Comparison of ENCODE assay signal across 1 cellular context in the genomic region with DNA sequence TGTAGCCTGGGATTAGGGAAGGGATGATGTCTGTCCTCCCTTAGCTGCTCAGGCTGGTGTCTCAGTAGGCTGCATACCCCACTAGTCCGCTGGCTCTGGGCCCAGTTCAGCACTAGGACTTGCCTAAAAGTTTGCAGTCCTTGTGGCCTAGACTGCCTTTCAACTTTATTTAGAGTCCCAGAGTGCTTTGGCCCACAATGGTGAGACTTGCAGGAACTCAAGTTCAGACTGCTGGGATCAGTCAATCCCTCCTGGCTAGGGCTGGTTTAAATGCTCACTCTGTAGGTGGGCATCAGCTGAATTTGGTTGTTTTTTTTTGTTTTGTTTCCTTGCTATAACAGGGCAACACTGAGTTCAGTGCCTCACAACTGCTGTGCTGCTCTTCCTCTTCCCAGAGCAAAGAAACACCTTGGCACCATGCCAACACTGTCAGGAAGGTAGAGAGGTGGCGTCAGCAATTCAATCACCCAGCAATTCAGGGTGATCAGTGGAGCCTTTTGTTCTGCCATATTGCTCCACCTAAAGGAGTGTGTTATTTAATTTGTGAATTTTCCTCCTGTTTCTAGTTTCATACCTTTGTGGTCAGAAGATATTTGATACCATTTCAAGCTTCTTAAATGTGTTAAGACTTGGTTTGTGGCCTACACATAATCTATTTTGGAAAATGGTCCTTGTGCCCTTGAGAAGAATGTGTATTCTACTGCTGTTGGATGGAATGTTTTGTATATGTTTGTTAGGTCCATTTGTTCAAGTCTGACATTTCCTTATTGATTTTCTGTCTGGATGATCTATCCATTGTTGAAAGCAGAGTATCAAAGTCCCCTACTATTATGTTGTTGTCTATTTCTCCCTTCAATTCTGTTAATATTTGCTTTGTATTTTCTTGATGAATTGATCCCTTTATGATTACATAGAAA.
TF ChIP-seq lines count a peak whose summit lies in the region.

No MANE protein-coding gene starts in this region.

TF ChIP-seq in HepG2, 621 proteins besides CTCF, POLR2A, EP300 and RAD21 (continued from another document and continues in another):
- no peak for TF ChIP-seq ZNF616 (CRISPR knock-in tag; IDR thresholded peaks at IDR 0.05; ENCODE audit: low read depth)
- TF ChIP-seq BORCS8-MEF2B (CRISPR knock-in tag; IDR thresholded peaks at IDR 0.05) = no peak; the same call in 1 of the 2 replicates
- TF ChIP-seq THYN1 (CRISPR knock-in tag; IDR thresholded peaks at IDR 0.05; ENCODE audit: borderline replicate concordance, low read depth) = no peak
- TF ChIP-seq ZFP90 (CRISPR knock-in tag; IDR thresholded peaks at IDR 0.05; ENCODE audit: borderline replicate concordance) = no peak
- no peak for TF ChIP-seq GPN1 (CRISPR knock-in tag; IDR thresholded peaks at IDR 0.05; ENCODE audit: borderline replicate concordance)
- no peak for TF ChIP-seq ZNF513 (CRISPR knock-in tag; conservative IDR thresholded peaks at IDR 0.05)
- no peak for TF ChIP-seq ZNF17 (CRISPR knock-in tag; IDR thresholded peaks at IDR 0.05)
- peak; percentile 89; the same call in 1 of the 2 replicates for TF ChIP-seq CREM (IDR thresholded peaks at IDR 0.05)
- TF ChIP-seq CREM (CRISPR knock-in tag; IDR thresholded peaks at IDR 0.05) = no peak
- TF ChIP-seq, protein P1, sequence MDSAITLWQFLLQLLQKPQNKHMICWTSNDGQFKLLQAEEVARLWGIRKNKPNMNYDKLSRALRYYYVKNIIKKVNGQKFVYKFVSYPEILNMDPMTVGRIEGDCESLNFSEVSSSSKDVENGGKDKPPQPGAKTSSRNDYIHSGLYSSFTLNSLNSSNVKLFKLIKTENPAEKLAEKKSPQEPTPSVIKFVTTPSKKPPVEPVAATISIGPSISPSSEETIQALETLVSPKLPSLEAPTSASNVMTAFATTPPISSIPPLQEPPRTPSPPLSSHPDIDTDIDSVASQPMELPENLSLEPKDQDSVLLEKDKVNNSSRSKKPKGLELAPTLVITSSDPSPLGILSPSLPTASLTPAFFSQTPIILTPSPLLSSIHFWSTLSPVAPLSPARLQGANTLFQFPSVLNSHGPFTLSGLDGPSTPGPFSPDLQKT (CRISPR knock-in tag; IDR thresholded peaks at IDR 0.05; ENCODE audit: borderline replicate concordance) = no peak
- no peak for TF ChIP-seq PRPF4 (IDR thresholded peaks at IDR 0.05; ENCODE audit: low read depth, low read length, poor library complexity, severe bottlenecking)
- TF ChIP-seq, protein P2, sequence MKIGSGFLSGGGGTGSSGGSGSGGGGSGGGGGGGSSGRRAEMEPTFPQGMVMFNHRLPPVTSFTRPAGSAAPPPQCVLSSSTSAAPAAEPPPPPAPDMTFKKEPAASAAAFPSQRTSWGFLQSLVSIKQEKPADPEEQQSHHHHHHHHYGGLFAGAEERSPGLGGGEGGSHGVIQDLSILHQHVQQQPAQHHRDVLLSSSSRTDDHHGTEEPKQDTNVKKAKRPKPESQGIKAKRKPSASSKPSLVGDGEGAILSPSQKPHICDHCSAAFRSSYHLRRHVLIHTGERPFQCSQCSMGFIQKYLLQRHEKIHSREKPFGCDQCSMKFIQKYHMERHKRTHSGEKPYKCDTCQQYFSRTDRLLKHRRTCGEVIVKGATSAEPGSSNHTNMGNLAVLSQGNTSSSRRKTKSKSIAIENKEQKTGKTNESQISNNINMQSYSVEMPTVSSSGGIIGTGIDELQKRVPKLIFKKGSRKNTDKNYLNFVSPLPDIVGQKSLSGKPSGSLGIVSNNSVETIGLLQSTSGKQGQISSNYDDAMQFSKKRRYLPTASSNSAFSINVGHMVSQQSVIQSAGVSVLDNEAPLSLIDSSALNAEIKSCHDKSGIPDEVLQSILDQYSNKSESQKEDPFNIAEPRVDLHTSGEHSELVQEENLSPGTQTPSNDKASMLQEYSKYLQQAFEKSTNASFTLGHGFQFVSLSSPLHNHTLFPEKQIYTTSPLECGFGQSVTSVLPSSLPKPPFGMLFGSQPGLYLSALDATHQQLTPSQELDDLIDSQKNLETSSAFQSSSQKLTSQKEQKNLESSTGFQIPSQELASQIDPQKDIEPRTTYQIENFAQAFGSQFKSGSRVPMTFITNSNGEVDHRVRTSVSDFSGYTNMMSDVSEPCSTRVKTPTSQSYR (CRISPR knock-in tag; IDR thresholded peaks at IDR 0.05; ENCODE audit: borderline replicate concordance) = no peak
- TF ChIP-seq, protein P3, sequence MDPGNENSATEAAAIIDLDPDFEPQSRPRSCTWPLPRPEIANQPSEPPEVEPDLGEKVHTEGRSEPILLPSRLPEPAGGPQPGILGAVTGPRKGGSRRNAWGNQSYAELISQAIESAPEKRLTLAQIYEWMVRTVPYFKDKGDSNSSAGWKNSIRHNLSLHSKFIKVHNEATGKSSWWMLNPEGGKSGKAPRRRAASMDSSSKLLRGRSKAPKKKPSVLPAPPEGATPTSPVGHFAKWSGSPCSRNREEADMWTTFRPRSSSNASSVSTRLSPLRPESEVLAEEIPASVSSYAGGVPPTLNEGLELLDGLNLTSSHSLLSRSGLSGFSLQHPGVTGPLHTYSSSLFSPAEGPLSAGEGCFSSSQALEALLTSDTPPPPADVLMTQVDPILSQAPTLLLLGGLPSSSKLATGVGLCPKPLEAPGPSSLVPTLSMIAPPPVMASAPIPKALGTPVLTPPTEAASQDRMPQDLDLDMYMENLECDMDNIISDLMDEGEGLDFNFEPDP (CRISPR knock-in tag; conservative IDR thresholded peaks at IDR 0.05) = no peak
- TF ChIP-seq, protein P4, sequence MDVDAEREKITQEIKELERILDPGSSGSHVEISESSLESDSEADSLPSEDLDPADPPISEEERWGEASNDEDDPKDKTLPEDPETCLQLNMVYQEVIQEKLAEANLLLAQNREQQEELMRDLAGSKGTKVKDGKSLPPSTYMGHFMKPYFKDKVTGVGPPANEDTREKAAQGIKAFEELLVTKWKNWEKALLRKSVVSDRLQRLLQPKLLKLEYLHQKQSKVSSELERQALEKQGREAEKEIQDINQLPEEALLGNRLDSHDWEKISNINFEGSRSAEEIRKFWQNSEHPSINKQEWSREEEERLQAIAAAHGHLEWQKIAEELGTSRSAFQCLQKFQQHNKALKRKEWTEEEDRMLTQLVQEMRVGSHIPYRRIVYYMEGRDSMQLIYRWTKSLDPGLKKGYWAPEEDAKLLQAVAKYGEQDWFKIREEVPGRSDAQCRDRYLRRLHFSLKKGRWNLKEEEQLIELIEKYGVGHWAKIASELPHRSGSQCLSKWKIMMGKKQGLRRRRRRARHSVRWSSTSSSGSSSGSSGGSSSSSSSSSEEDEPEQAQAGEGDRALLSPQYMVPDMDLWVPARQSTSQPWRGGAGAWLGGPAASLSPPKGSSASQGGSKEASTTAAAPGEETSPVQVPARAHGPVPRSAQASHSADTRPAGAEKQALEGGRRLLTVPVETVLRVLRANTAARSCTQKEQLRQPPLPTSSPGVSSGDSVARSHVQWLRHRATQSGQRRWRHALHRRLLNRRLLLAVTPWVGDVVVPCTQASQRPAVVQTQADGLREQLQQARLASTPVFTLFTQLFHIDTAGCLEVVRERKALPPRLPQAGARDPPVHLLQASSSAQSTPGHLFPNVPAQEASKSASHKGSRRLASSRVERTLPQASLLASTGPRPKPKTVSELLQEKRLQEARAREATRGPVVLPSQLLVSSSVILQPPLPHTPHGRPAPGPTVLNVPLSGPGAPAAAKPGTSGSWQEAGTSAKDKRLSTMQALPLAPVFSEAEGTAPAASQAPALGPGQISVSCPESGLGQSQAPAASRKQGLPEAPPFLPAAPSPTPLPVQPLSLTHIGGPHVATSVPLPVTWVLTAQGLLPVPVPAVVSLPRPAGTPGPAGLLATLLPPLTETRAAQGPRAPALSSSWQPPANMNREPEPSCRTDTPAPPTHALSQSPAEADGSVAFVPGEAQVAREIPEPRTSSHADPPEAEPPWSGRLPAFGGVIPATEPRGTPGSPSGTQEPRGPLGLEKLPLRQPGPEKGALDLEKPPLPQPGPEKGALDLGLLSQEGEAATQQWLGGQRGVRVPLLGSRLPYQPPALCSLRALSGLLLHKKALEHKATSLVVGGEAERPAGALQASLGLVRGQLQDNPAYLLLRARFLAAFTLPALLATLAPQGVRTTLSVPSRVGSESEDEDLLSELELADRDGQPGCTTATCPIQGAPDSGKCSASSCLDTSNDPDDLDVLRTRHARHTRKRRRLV (CRISPR knock-in tag; IDR thresholded peaks at IDR 0.05) = no peak
- TF ChIP-seq SIN3B (IDR thresholded peaks at IDR 0.05; ENCODE audit: low read length) = no peak
- TF ChIP-seq ZNF407 (CRISPR knock-in tag; IDR thresholded peaks at IDR 0.05; ENCODE audit: not compliant biosample characterization) = peak; percentile 51
- no peak for TF ChIP-seq TRAFD1 (CRISPR knock-in tag; IDR thresholded peaks at IDR 0.05; ENCODE audit: borderline replicate concordance)
- TF ChIP-seq TBP (CRISPR knock-in tag; IDR thresholded peaks at IDR 0.05) = no peak
- no peak for TF ChIP-seq AKAP8 (CRISPR knock-in tag; IDR thresholded peaks at IDR 0.05)
- TF ChIP-seq ZNF619 (CRISPR knock-in tag; IDR thresholded peaks at IDR 0.05) = no peak
- TF ChIP-seq TRIM22 (IDR thresholded peaks at IDR 0.05) = no peak
